13 cellular contexts compared by ENCODE assay signal in genomic region chr22:46942816-46943783, GRCh38.
DNase-seq lines count a peak whose midpoint lies in the region; ATAC-seq, FAIRE-seq and TF ChIP-seq lines count a peak whose summit lies in the region.
"Had no signal": no experiment of that assay in that cellular context is flagged by ENCODE, and none has a peak within 500 bp of the region (broad histone marks: within the 10 kb centered on the region; RNA-seq: fewer than 3 reads in every experiment).

No MANE protein-coding gene starts in this region.

- H3K27ac ChIP-seq in K562 (ENCODE audit: extremely low read depth, low read depth, low read length) (no peak overlapping the region), left lung (peak overlapping the region; percentile 37 to 90), spleen (peak overlapping the region; percentile 58 to 88 (median 79))
- H3K27ac ChIP-seq: SJSA1 had no signal

- FAIRE-seq in K562 (lab: Jason Lieb, UNC), result no peak
- FAIRE-seq: GM18507 had no signal

- H3K9ac ChIP-seq in K562 (ENCODE audit: insufficient read depth in 1 of 2, low read depth in 2 of 2, low read length in 2 of 2), result no peak overlapping the region

- no peaks in the 10 kb centered on the region for H3K27me3 Mint-ChIP-seq in IgD-negative memory B cell
- H3K27me3 Mint-ChIP-seq in activated T-cell treated with anti-CD3 and anti-CD28 coated beads, Interleukin-2, amount 50 U/mL, for 72 hours (ENCODE audit: low read depth), result no peaks in the 10 kb centered on the region

- H3K9me3 ChIP-seq in K562 (replicated peaks; ENCODE audit: control insufficient read depth, insufficient read depth, low read depth, low read length) (no peaks in the 10 kb centered on the region), left lung (no peaks in the 10 kb centered on the region), spleen (no peaks in the 10 kb centered on the region)
- H3K9me3 ChIP-seq: SJSA1 had no signal

- in situ Hi-C loops in K562 (cut with MboI), result no loop called here

- H3K4me1 Mint-ChIP-seq in IgD-negative memory B cell, result peaks cover 5 to 26% (median 6%) of the 10 kb centered on the region in 3 donors
- peaks cover 8% of the 10 kb centered on the region for H3K4me1 Mint-ChIP-seq in activated T-cell treated with anti-CD3 and anti-CD28 coated beads, Interleukin-2, amount 50 U/mL, for 72 hours (ENCODE audit: low read depth)

- H3K4me1 ChIP-seq in K562 (replicated peaks in 1 of 2; ENCODE audit: control insufficient read depth in 2 of 2, insufficient read depth in 2 of 2, low read length in 2 of 2) (no peaks in the 10 kb centered on the region), left lung (peaks cover 3 to 14% of the 10 kb centered on the region in 2 donors), spleen (peaks cover 0 to 51% (median 11%) of the 10 kb centered on the region in 6 donors)
- H3K4me1 ChIP-seq: SJSA1 had no signal

- H3K4me3 ChIP-seq in K562 (no peak overlapping the region), left lung (peak overlapping the region in 1 of 2 donors; percentile 4), spleen (peak overlapping the region in 4 of 8 donors; percentile 4 to 36 (median 10))
- H3K4me3 ChIP-seq: SJSA1 had no signal

- TF ChIP-seq POLR2A in K562 (conservative IDR thresholded peaks at IDR 0.05), result no peak
- no peak for TF ChIP-seq POLR2A in spleen (IDR thresholded peaks at IDR 0.05)

- CTCF ChIA-PET in K562 (lab: Yijun Ruan, JAX; ENCODE audit: low intra/inter-chr PET ratio), result no interaction called here

- BruUV-seq in K562 (replicated peaks; lab: Mats Ljungman, UMichigan), result no TSS peak

- POLR2A ChIA-PET in K562 (lab: Yijun Ruan, JAX), result interaction anchor here (1.2 kb wide), 1 partner anchor 8 kb away, joined by 3 read pairs; no protein-coding TSS in a partner anchor

- no peak for TF ChIP-seq RAD21 in K562 (CRISPR knock-in tag; conservative IDR thresholded peaks at IDR 0.05 in 1 of 2, IDR thresholded peaks at IDR 0.05 in 1 of 2)

- H3K27me3 ChIP-seq in K562 (ENCODE audit: control insufficient read depth in 2 of 2, insufficient read depth in 2 of 2, low read length in 2 of 2) (no peaks in the 10 kb centered on the region), left lung (no peaks in the 10 kb centered on the region), spleen (replicated peaks in 1 of 7) (no peaks in the 10 kb centered on the region)
- H3K27me3 ChIP-seq: SJSA1 had no signal

- H3K36me3 ChIP-seq in K562 (ENCODE audit: control insufficient read depth, insufficient read depth, low read length), result no peaks in the 10 kb centered on the region
- peaks cover 0 to 4% of the 10 kb centered on the region in 2 donors for H3K36me3 ChIP-seq in left lung
- H3K36me3 ChIP-seq in spleen, result peaks cover 0 to 46% (median 0%) of the 10 kb centered on the region in 6 donors

- peak overlapping the region in 3 of 4 donors; percentile 29 to 65 (median 64) for H3K4me3 Mint-ChIP-seq in IgD-negative memory B cell
- H3K4me3 Mint-ChIP-seq in activated T-cell treated with anti-CD3 and anti-CD28 coated beads, Interleukin-2, amount 50 U/mL, for 72 hours, result no peak overlapping the region
- H3K4me3 Mint-ChIP-seq: mesothelial cell of epicardium had no signal

- H3K9me1 ChIP-seq in K562 (ENCODE audit: control insufficient read depth, insufficient read depth, low read length), result no peaks in the 10 kb centered on the region

- no peak for TF ChIP-seq EP300 in K562 (IDR thresholded peaks at IDR 0.05; ENCODE audit: low read length)

- H3K27ac Mint-ChIP-seq in IgD-negative memory B cell, result peak overlapping the region; percentile 57 to 87 (median 74)
- no peak overlapping the region for H3K27ac Mint-ChIP-seq in activated T-cell treated with anti-CD3 and anti-CD28 coated beads, Interleukin-2, amount 50 U/mL, for 72 hours
- H3K27ac Mint-ChIP-seq: mesothelial cell of epicardium had no signal

- intact Hi-C loops in K562 (cut with micrococcal nuclease) (no loop called here), left lung (cut with DNase I) (no loop called here), spleen (cut with DNase I; ENCODE audit: low total_unique reads) (no loop called here)

- no peak overlapping the region for H2AFZ ChIP-seq in K562 (ENCODE audit: low read depth, low read length)

- H3K36me3 Mint-ChIP-seq in IgD-negative memory B cell, result peaks cover 7% of the 10 kb centered on the region
- peaks cover 1 to 2% of the 10 kb centered on the region in 2 donors for H3K36me3 Mint-ChIP-seq in activated T-cell treated with anti-CD3 and anti-CD28 coated beads, Interleukin-2, amount 50 U/mL, for 72 hours (ENCODE audit: insufficient read depth in 2 of 2)

- no peaks in the 10 kb centered on the region for H4K20me1 ChIP-seq in K562 (replicated peaks; ENCODE audit: control insufficient read depth, insufficient read depth, low read length)

- no peak for TF ChIP-seq CTCF in K562 (IDR thresholded peaks at IDR 0.05 in 2 of 3, conservative IDR thresholded peaks at IDR 0.05 in 1 of 3; ENCODE audit: insufficient read depth in 2 of 3, low read depth in 1 of 3, low read length in 3 of 3)
- TF ChIP-seq CTCF in left lung (IDR thresholded peaks at IDR 0.05), result no peak
- no peak for TF ChIP-seq CTCF in spleen (IDR thresholded peaks at IDR 0.05 in 8 of 11, conservative IDR thresholded peaks at IDR 0.05 in 3 of 11)

- H3K4me2 ChIP-seq in K562 (ENCODE audit: insufficient read depth, low read length), result no peak overlapping the region

- DNase-seq in K562 (ENCODE audit: extremely low read depth in 1 of 4, low spot score in 3 of 4) (no peak), left lung (peak in 1 of 2 donors; percentile 63), spleen (peak; percentile 83), NCI-H1417 treated with DMSO at 0.1 percent for 48 hours (lab: John Stamatoyannopoulos, UW) (no peak)
- no peak for DNase-seq in activated T-cell treated with anti-CD3 and anti-CD28 coated beads, Interleukin-2, amount 50 U/mL, for 72 hours
- no peak for DNase-seq in stimulated activated naive CD4-positive, alpha-beta T cell treated with Interleukin-2 at 50 U/mL for 16 hours (lab: John Stamatoyannopoulos, UW)
- DNase-seq: activated CD4-positive, alpha-beta T cell treated with anti-CD3 and anti-CD28 coated beads, Interleukin-2, amount 50 U/mL, for 4 hours; DMS153 had no signal

- 84% methylated on average over 16 of the region's 22 CpGs for WGBS in K562 (ENCODE audit: insufficient coverage, low coverage, missing lambda C conversion rate)
- WGBS in spleen, 5 donors, result 38 to 52% (median 49%) methylated on average over 22 of the region's 22 CpGs

- no peaks in the 10 kb centered on the region for H3K79me2 ChIP-seq in K562 (ENCODE audit: control insufficient read depth, insufficient read depth, low read length)

- peaks cover 0 to 5% (median 0%) of the 10 kb centered on the region in 3 donors for H3K9me3 Mint-ChIP-seq in IgD-negative memory B cell
- no peaks in the 10 kb centered on the region for H3K9me3 Mint-ChIP-seq in activated T-cell treated with anti-CD3 and anti-CD28 coated beads, Interleukin-2, amount 50 U/mL, for 72 hours

- no peak for ATAC-seq in K562
- ATAC-seq in left lung, result peak; percentile 81
- ATAC-seq in activated T-cell treated with anti-CD3 and anti-CD28 coated beads, Interleukin-2, amount 50 U/mL, for 72 hours (replicated peaks in 1 of 2), result no peak
- ATAC-seq in HG02798 (IDR thresholded peaks at IDR 0.05; ENCODE audit: poor library complexity, unreplicated experiment), result no peak

TF ChIP-seq in K562, 482 proteins besides CTCF, POLR2A, EP300 and RAD21:
- TF ChIP-seq CEBPB (tag; IDR thresholded peaks at IDR 0.05) (peak; percentile 46; the same call in 1 of the 2 replicates), ZNF311 (CRISPR knock-in tag; IDR thresholded peaks at IDR 0.05) (no peak)

Comparison
In these comparisons a context has a peak if more than half of its experiments do, and no peak if none do; other contexts are left out.
1. H3K4me3 Mint-ChIP-seq: peak in IgD-negative memory B cell (3 of 4); none in activated T-cell treated with anti-CD3 and anti-CD28 coated beads, Interleukin-2, amount 50 U/mL, for 72 hours (0 of 2).